ENCODE assay signal across 9 cellular contexts in the genomic region with DNA sequence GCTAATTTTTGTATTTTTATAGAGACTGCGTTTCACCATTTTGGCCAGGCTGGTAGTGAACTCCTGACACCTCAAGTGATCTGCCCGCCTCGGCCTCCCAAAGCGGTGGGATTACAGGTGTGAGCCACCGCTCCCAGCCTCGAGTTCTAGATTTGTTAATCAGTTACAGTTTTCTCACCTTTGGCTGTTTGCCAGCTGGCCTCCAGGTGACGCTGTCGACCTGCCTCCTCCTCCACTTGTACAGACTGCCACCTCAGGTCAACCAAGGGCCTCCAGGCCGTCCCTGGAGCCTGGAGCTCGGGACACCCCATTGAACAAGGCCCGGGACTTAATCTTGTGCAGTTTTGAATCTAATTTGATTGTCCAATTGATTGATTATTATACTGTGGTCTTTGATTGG. TPM values are rescaled to one million over a fixed set of nuclear protein-coding genes. Genes with fewer than 3 reads are reported as not detected.
DNase-seq lines count a peak whose midpoint lies in the region; ATAC-seq and TF ChIP-seq lines count a peak whose summit lies in the region.
"Had no signal": no experiment of that assay in that cellular context is flagged by ENCODE, and none has a peak within 500 bp of the region (broad histone marks: within the 10 kb centered on the region; RNA-seq: fewer than 3 reads in every experiment).

No MANE protein-coding gene starts in this region.

- H3K4me3 Mint-ChIP-seq in activated CD4-positive, alpha-beta memory T cell treated with anti-CD3 and anti-CD28 coated beads, Interleukin-2, amount 10 ng/mL, durations not matched to agents 7 days and 5 days = no peak overlapping the region

- no peak overlapping the region for H3K4me3 ChIP-seq in upper lobe of right lung
- H3K4me3 ChIP-seq: BLaER1 treated with 17β-estradiol and CSF1 and Interleukin-3, amounts not matched to agents 10 nM and 100 nM had no signal

- peak; percentile 15 for TF ChIP-seq CTCF in upper lobe of right lung (IDR thresholded peaks at IDR 0.05)

- POLR2A ChIA-PET in activated CD4-positive, alpha-beta memory T cell treated with anti-CD3 and anti-CD28 coated beads, Interleukin-2, amount 10 ng/mL, durations not matched to agents 7 days and 5 days (lab: Charles Lee) = interaction anchor here (0.7 to 3.5 kb wide), 10 partner anchors 21 to 80 kb away, joined by 3 to 26 read pairs (median 8); a partner anchor contains a TSS

- no peaks in the 10 kb centered on the region for H3K36me3 ChIP-seq in upper lobe of right lung
- H3K36me3 ChIP-seq: BLaER1 treated with 17β-estradiol and CSF1 and Interleukin-3, amounts not matched to agents 10 nM and 100 nM had no signal

- peak; percentile 72 for DNase-seq in activated CD8-positive, alpha-beta memory T cell treated with anti-CD3 and anti-CD28 coated beads for 24 hours
- no peak for DNase-seq in activated CD8-positive, alpha-beta memory T cell treated with anti-CD3 and anti-CD28 coated beads, Interleukin-2, amount 50 U/mL, for 4 hours
- peak; percentile 71 for DNase-seq in activated CD4-positive, alpha-beta memory T cell treated with anti-CD3 and anti-CD28 coated beads, Interleukin-2, amount 10 ng/mL, durations not matched to agents 7 days and 5 days
- DNase-seq in left lobe of liver (ENCODE audit: low spot score) (peak; percentile 88), upper lobe of right lung (no peak), NCI-H774 (lab: John Stamatoyannopoulos, UW) (no peak), foreskin melanocyte (no peak)

- ATAC-seq in left lobe of liver = peak; percentile 74
- peak; percentile 79 for ATAC-seq in upper lobe of right lung
- no peak for ATAC-seq in GM19463 (IDR thresholded peaks at IDR 0.05; ENCODE audit: unreplicated experiment)

- no peak overlapping the region for H3K27ac ChIP-seq in upper lobe of right lung

- peaks cover 29% of the 10 kb centered on the region for H3K4me1 Mint-ChIP-seq in activated CD4-positive, alpha-beta memory T cell treated with anti-CD3 and anti-CD28 coated beads, Interleukin-2, amount 10 ng/mL, durations not matched to agents 7 days and 5 days

- H3K27me3 ChIP-seq in upper lobe of right lung = no peaks in the 10 kb centered on the region
- H3K27me3 ChIP-seq: BLaER1 treated with 17β-estradiol and CSF1 and Interleukin-3, amounts not matched to agents 10 nM and 100 nM had no signal

- H3K27ac Mint-ChIP-seq in activated CD4-positive, alpha-beta memory T cell treated with anti-CD3 and anti-CD28 coated beads, Interleukin-2, amount 10 ng/mL, durations not matched to agents 7 days and 5 days = no peak overlapping the region

- H3K9me3 Mint-ChIP-seq in activated CD4-positive, alpha-beta memory T cell treated with anti-CD3 and anti-CD28 coated beads, Interleukin-2, amount 10 ng/mL, durations not matched to agents 7 days and 5 days = no peaks in the 10 kb centered on the region

- H3K27me3 Mint-ChIP-seq in activated CD4-positive, alpha-beta memory T cell treated with anti-CD3 and anti-CD28 coated beads, Interleukin-2, amount 10 ng/mL, durations not matched to agents 7 days and 5 days = no peaks in the 10 kb centered on the region

- peaks cover 5% of the 10 kb centered on the region for H3K4me1 ChIP-seq in upper lobe of right lung

- no peaks in the 10 kb centered on the region for H3K9me3 ChIP-seq in upper lobe of right lung
- H3K9me3 ChIP-seq: BLaER1 treated with 17β-estradiol and CSF1 and Interleukin-3, amounts not matched to agents 10 nM and 100 nM had no signal

- CTCF ChIA-PET in activated CD4-positive, alpha-beta memory T cell treated with anti-CD3 and anti-CD28 coated beads, Interleukin-2, amount 10 ng/mL, durations not matched to agents 7 days and 5 days (lab: Charles Lee) = interaction anchor here (0.6 to 4.0 kb wide), 26 partner anchors 9 to 323 kb away, joined by 3 to 36 read pairs (median 5); a partner anchor contains a TSS

- intact Hi-C loops in upper lobe of right lung (cut with DNase I) = loop anchor here (5.0 kb wide), 1 partner anchor 67 kb away; no protein-coding TSS in a partner anchor

- H3K36me3 Mint-ChIP-seq in activated CD4-positive, alpha-beta memory T cell treated with anti-CD3 and anti-CD28 coated beads, Interleukin-2, amount 10 ng/mL, durations not matched to agents 7 days and 5 days (ENCODE audit: low read depth) = no peaks in the 10 kb centered on the region

RNA-seq across cellular contexts. Expression of a gene that starts 45.5 kb away (rescaled TPM):
- 100 to 1,000 TPM; 231 to 234 TPM for total RNA-seq in activated CD4-positive, alpha-beta memory T cell treated with anti-CD3 and anti-CD28 coated beads, Interleukin-2, amount 10 ng/mL, durations not matched to agents 7 days and 5 days
- total RNA-seq in left lobe of liver (26.5 TPM), upper lobe of right lung (104 TPM)

RNA-seq across cellular contexts. Expression of a gene that starts 45.5 kb away (rescaled TPM):
- total RNA-seq in activated CD4-positive, alpha-beta memory T cell treated with anti-CD3 and anti-CD28 coated beads, Interleukin-2, amount 10 ng/mL, durations not matched to agents 7 days and 5 days = 10 to 100 TPM; 69.0 to 72.2 TPM
- total RNA-seq in left lobe of liver = 22.7 TPM
- total RNA-seq in upper lobe of right lung = 65.4 TPM

Comparison
In these comparisons a context has a peak if more than half of its experiments do, and no peak if none do; other contexts are left out.
1. DNase-seq: peak in activated CD8-positive, alpha-beta memory T cell treated with anti-CD3 and anti-CD28 coated beads for 24 hours (single experiment), activated CD4-positive, alpha-beta memory T cell treated with anti-CD3 and anti-CD28 coated beads, Interleukin-2, amount 10 ng/mL, durations not matched to agents 7 days and 5 days (single experiment) and left lobe of liver (single experiment); none in activated CD8-positive, alpha-beta memory T cell treated with anti-CD3 and anti-CD28 coated beads, Interleukin-2, amount 50 U/mL, for 4 hours (single experiment), upper lobe of right lung (single experiment), NCI-H774 (single experiment) and foreskin melanocyte (single experiment).